In the genomic region with DNA sequence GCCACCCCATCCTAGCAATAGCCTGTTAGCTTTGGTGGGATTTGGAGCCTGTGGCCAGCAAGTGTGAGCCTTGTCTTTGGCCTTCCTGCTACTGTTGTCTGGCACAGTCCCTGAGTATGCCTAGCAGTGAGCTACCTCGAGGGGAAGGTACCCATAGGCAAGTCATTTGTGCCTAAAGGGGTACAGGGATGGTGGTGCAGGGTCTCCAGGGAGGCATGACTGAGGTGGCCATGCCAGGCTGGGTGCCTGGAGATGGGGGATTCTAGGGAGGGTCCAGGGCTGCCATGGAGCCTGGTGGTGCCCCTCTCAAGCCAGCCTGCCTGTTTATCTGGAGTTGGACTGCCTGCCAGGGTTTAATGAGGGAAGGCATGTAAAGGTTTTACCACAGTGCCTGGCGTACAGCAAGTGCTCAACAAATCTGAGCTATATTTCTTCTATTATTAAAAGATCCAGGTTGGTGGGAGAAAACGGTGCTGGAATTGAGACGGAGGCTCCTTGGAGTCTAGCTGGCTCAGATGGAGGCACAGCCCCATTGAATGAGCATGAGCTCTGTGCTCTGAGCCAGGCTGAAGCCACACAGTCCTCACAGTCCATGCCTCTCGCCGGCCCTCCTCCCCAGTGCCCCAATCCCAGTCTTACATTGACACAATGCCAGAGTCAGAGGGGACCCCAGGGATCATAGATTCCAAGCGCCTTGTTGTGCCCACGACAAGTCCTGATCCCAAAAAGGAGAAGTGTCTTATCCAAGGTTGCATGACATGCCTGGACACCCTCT, we compare ENCODE assay signal across 17 cellular contexts.
"Had no signal": no experiment of that assay in that cellular context is flagged by ENCODE, and none has a peak within 500 bp of the region (broad histone marks: within the 10 kb centered on the region; RNA-seq: fewer than 3 reads in every experiment).

No MANE protein-coding gene starts in this region.

- H3K36me3 Mint-ChIP-seq: activated naive CD4-positive, alpha-beta T cell treated with anti-CD3 and anti-CD28 coated beads, Interleukin-2, amount 10 ng/mL, durations not matched to agents 7 days and 5 days; naive B cell; WTC11 had no signal

- DNase-seq: activated CD4-positive, alpha-beta T cell treated with anti-CD3 and anti-CD28 coated beads for 36 hours; activated CD4-positive, alpha-beta T cell treated with anti-CD3 and anti-CD28 coated beads, Interleukin-2, amount 50 U/mL, for 48 hours; activated naive CD4-positive, alpha-beta T cell treated with anti-CD3 and anti-CD28 coated beads, Interleukin-2, amount 10 ng/mL, durations not matched to agents 7 days and 5 days; activated T-cell treated with anti-CD3 and anti-CD28 coated beads for 4 hours; left ventricle myocardium superior; mucosa of descending colon; naive B cell; psoas muscle; right cardiac atrium; small intestine; stimulated activated CD4-positive, alpha-beta T cell treated with anti-CD3 and anti-CD28 coated beads, Interleukin-4, amount 100 ng/mL, for 1 hour; stomach; SW 1271; T-helper 2 cell had no signal

- H3K27ac Mint-ChIP-seq: activated CD4-positive, alpha-beta T cell treated with anti-CD3 and anti-CD28 coated beads for 36 hours; activated naive CD4-positive, alpha-beta T cell treated with anti-CD3 and anti-CD28 coated beads, Interleukin-2, amount 10 ng/mL, durations not matched to agents 7 days and 5 days; activated T-helper 17 cell treated with anti-CD3 and anti-CD28 coated beads, Interleukin-2, amount 50 U/mL, for 72 hours; naive B cell; WTC11 had no signal

- H3K27me3 Mint-ChIP-seq: activated CD4-positive, alpha-beta T cell treated with anti-CD3 and anti-CD28 coated beads for 36 hours; activated T-helper 17 cell treated with anti-CD3 and anti-CD28 coated beads, Interleukin-2, amount 50 U/mL, for 72 hours; naive B cell had no signal

- H3K36me3 ChIP-seq: ovary, stomach had no signal

- H3K4me3 ChIP-seq: mucosa of descending colon, ovary, psoas muscle, stomach had no signal

- ATAC-seq: activated CD4-positive, alpha-beta T cell treated with anti-CD3 and anti-CD28 coated beads for 36 hours; activated T-helper 17 cell treated with anti-CD3 and anti-CD28 coated beads, Interleukin-2, amount 50 U/mL, for 72 hours; left ventricle myocardium superior; mucosa of descending colon; psoas muscle; right cardiac atrium; WTC11 had no signal

- H3K4me1 Mint-ChIP-seq: activated CD4-positive, alpha-beta T cell treated with anti-CD3 and anti-CD28 coated beads for 36 hours; activated naive CD4-positive, alpha-beta T cell treated with anti-CD3 and anti-CD28 coated beads, Interleukin-2, amount 10 ng/mL, durations not matched to agents 7 days and 5 days; activated T-helper 17 cell treated with anti-CD3 and anti-CD28 coated beads, Interleukin-2, amount 50 U/mL, for 72 hours had no signal

- H3K27me3 ChIP-seq: ovary, stomach had no signal

- H3K4me3 Mint-ChIP-seq: activated CD4-positive, alpha-beta T cell treated with anti-CD3 and anti-CD28 coated beads for 36 hours; activated naive CD4-positive, alpha-beta T cell treated with anti-CD3 and anti-CD28 coated beads, Interleukin-2, amount 10 ng/mL, durations not matched to agents 7 days and 5 days; activated T-helper 17 cell treated with anti-CD3 and anti-CD28 coated beads, Interleukin-2, amount 50 U/mL, for 72 hours; naive B cell; WTC11 had no signal

- H3K9me3 ChIP-seq: mucosa of descending colon, ovary, psoas muscle, stomach had no signal

- H3K9me3 Mint-ChIP-seq: activated naive CD4-positive, alpha-beta T cell treated with anti-CD3 and anti-CD28 coated beads, Interleukin-2, amount 10 ng/mL, durations not matched to agents 7 days and 5 days; activated T-helper 17 cell treated with anti-CD3 and anti-CD28 coated beads, Interleukin-2, amount 50 U/mL, for 72 hours; naive B cell; WTC11 had no signal

- H3K27ac ChIP-seq: ovary, psoas muscle, stomach had no signal
